In the genomic region with DNA sequence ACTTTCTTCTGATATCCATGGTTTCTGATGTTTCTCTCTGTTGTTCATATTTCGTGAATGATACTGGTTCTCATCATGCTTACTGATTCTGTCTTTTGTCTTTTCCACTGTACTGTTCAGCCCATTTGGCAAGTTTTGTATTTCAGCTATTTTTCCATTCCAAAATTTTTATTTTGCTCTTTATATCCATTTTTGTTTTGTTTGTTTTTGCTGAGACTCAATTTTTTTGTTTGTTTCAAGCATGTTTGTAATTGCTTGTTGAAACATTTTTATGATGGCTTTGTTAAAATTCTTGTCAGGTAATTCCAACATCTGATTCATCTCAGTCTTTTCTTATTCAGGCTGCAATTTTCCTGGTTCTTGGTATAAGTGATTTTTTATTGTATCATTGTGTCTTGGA, we compare ENCODE assay signal across 27 cellular contexts.
"Had no signal": no experiment of that assay in that cellular context is flagged by ENCODE, and none has a peak within 500 bp of the region (broad histone marks: within the 10 kb centered on the region; RNA-seq: fewer than 3 reads in every experiment).

No MANE protein-coding gene starts in this region.

- DNase-seq: hypothalamus; immature natural killer cell; kidney; left ventricle myocardium inferior; mesendoderm; naive B cell; natural killer cell; nephron progenitor cell; occipital lobe; ovary; right lobe of liver; stimulated activated CD4-positive, alpha-beta T cell treated with anti-CD3 and anti-CD28 coated beads, Interleukin-1b, Interleukin-23, amount 100 ng/mL, for 48 hours; stimulated activated CD4-positive, alpha-beta T cell treated with anti-CD3 and anti-CD28 coated beads, Interleukin-2, amount 100 ng/mL, for 48 hours; stimulated activated CD4-positive, alpha-beta T cell treated with anti-CD3 and anti-CD28 coated beads, Interleukin-4, amount 100 ng/mL, for 4 hours; stimulated activated CD8-positive, alpha-beta memory T cell treated with anti-CD3 and anti-CD28 coated beads, Interleukin-4, amount 100 ng/mL, for 48 hours; stimulated activated naive CD4-positive, alpha-beta T cell treated with Interleukin-2 at 50 U/mL for 16 hours; stimulated activated naive CD8-positive, alpha-beta T cell treated with anti-CD3 and anti-CD28 coated beads, Interleukin-15, amount 100 ng/mL, for 72 hours; substantia nigra had no signal

- H3K27me3 ChIP-seq: neural progenitor cell, neutrophil, ovary, right atrium auricular region, right lobe of liver, tibial nerve, vagina had no signal

- FAIRE-seq: islet of Langerhans, kidney had no signal

- ATAC-seq: right lobe of liver; stimulated activated memory B cell treated with anti-CD40 and anti-IgM and Interleukin-4, amounts not matched to agents 10 μg/mL and 1 μg/mL and 100 μg/mL, for 72 hours; stimulated activated naive CD8-positive, alpha-beta T cell treated with anti-CD3 and anti-CD28 coated beads, Interleukin-15, amount 100 ng/mL, for 72 hours had no signal

- H3K27ac ChIP-seq: left ventricle myocardium inferior, neural progenitor cell, neutrophil, ovary, right atrium auricular region, right lobe of liver, tibial nerve, vagina had no signal

- H3K9me3 ChIP-seq: neutrophil, ovary, right atrium auricular region, right lobe of liver, vagina had no signal

- H3K4me1 ChIP-seq: left ventricle myocardium inferior, neural progenitor cell, right atrium auricular region, right lobe of liver, tibial nerve, vagina had no signal

- H2AFZ ChIP-seq: neural progenitor cell had no signal

- H3K4me2 ChIP-seq: neural progenitor cell, smooth muscle cell had no signal

- H3K36me3 ChIP-seq: ovary had no signal

- H3K4me3 ChIP-seq: left ventricle myocardium inferior, lung, neural progenitor cell, ovary, right atrium auricular region, right lobe of liver, smooth muscle cell, tibial nerve, vagina had no signal

- H3K9ac ChIP-seq: neural progenitor cell had no signal
